In genomic region chr7:46739378-46740234, GRCh38 we compare ENCODE assay signal across 32 cellular contexts.
"Had no signal": no experiment of that assay in that cellular context is flagged by ENCODE, and none has a peak within 500 bp of the region (broad histone marks: within the 10 kb centered on the region; RNA-seq: fewer than 3 reads in every experiment).

No MANE protein-coding gene starts in this region.

- H3K4me1 Mint-ChIP-seq: activated CD4-positive, alpha-beta T cell treated with anti-CD3 and anti-CD28 coated beads, Interleukin-2, amount 10 ng/mL, durations not matched to agents 24 days and 14 days; activated naive CD4-positive, alpha-beta T cell treated with anti-CD3 and anti-CD28 coated beads, Interleukin-2, amount 50 U/mL, for 24 hours; activated naive CD8-positive, alpha-beta T cell treated with anti-CD3 and anti-CD28 coated beads, Interleukin-2, amount 50 U/mL, for 24 hours; endodermal cell; immature natural killer cell had no signal

- H3K27me3 Mint-ChIP-seq: activated CD4-positive, alpha-beta memory T cell treated with anti-CD3 and anti-CD28 coated beads for 36 hours; activated CD4-positive, alpha-beta T cell treated with anti-CD3 and anti-CD28 coated beads, Interleukin-2, amount 10 ng/mL, durations not matched to agents 24 days and 14 days; activated naive CD4-positive, alpha-beta T cell treated with anti-CD3 and anti-CD28 coated beads, Interleukin-2, amount 50 U/mL, for 24 hours; activated naive CD8-positive, alpha-beta T cell treated with anti-CD3 and anti-CD28 coated beads, Interleukin-2, amount 50 U/mL, for 24 hours had no signal

- H3K9me3 Mint-ChIP-seq: endodermal cell; T-helper 1 cell treated with Interleukin-12 subunit alpha and Interleukin-12 subunit beta and Interleukin-4 antibody, amounts not matched to agents 30 μg/mL and 1 μg/mL, for 36 hours had no signal

- H3K27ac Mint-ChIP-seq: activated CD4-positive, alpha-beta memory T cell treated with anti-CD3 and anti-CD28 coated beads for 36 hours; activated CD4-positive, alpha-beta T cell treated with anti-CD3 and anti-CD28 coated beads, Interleukin-2, amount 10 ng/mL, durations not matched to agents 24 days and 14 days; activated naive CD4-positive, alpha-beta T cell treated with anti-CD3 and anti-CD28 coated beads, Interleukin-2, amount 50 U/mL, for 24 hours; activated naive CD8-positive, alpha-beta T cell treated with anti-CD3 and anti-CD28 coated beads, Interleukin-2, amount 50 U/mL, for 24 hours; endodermal cell; immature natural killer cell; T-helper 1 cell treated with Interleukin-12 subunit alpha and Interleukin-12 subunit beta and Interleukin-4 antibody, amounts not matched to agents 30 μg/mL and 1 μg/mL, for 36 hours had no signal

- FAIRE-seq: TTC549 had no signal

- H3K4me2 ChIP-seq: SK-N-SH had no signal

- H3K9ac ChIP-seq: SK-N-SH had no signal

- H3K36me3 Mint-ChIP-seq: activated CD4-positive, alpha-beta memory T cell treated with anti-CD3 and anti-CD28 coated beads for 36 hours; activated naive CD4-positive, alpha-beta T cell treated with anti-CD3 and anti-CD28 coated beads, Interleukin-2, amount 50 U/mL, for 24 hours; immature natural killer cell had no signal

- H3K36me3 ChIP-seq: esophagus squamous epithelium, pancreas, prostate gland, spleen, upper lobe of left lung, vagina, WERI-Rb-1 had no signal

- H3K4me3 Mint-ChIP-seq: activated CD4-positive, alpha-beta memory T cell treated with anti-CD3 and anti-CD28 coated beads for 36 hours; activated CD4-positive, alpha-beta T cell treated with anti-CD3 and anti-CD28 coated beads, Interleukin-2, amount 10 ng/mL, durations not matched to agents 24 days and 14 days; activated naive CD4-positive, alpha-beta T cell treated with anti-CD3 and anti-CD28 coated beads, Interleukin-2, amount 50 U/mL, for 24 hours; activated naive CD8-positive, alpha-beta T cell treated with anti-CD3 and anti-CD28 coated beads, Interleukin-2, amount 50 U/mL, for 24 hours; endodermal cell; immature natural killer cell; T-helper 1 cell treated with Interleukin-12 subunit alpha and Interleukin-12 subunit beta and Interleukin-4 antibody, amounts not matched to agents 30 μg/mL and 1 μg/mL, for 36 hours had no signal

- H3K27ac ChIP-seq: pancreas, prostate gland, spleen, upper lobe of left lung, vagina, WERI-Rb-1 had no signal

- H3K4me1 ChIP-seq: esophagus squamous epithelium, prostate gland, spleen, upper lobe of left lung, vagina had no signal

- ATAC-seq: activated naive CD8-positive, alpha-beta T cell treated with anti-CD3 and anti-CD28 coated beads, Interleukin-2, amount 50 U/mL, for 24 hours; left lobe of liver; mucosa of descending colon; pancreas; stimulated activated naive CD8-positive, alpha-beta T cell treated with anti-CD3 and anti-CD28 coated beads, Interleukin-15, Interleukin-2, amounts not matched to agents 100 U/mL and 50 U/mL, for 24 hours had no signal

- H3K9me3 ChIP-seq: esophagus squamous epithelium, mucosa of descending colon, pancreas, prostate gland, SK-N-SH, upper lobe of left lung, vagina had no signal

- DNase-seq: activated CD4-positive, alpha-beta memory T cell treated with anti-CD3 and anti-CD28 coated beads for 36 hours; activated CD4-positive, alpha-beta T cell treated with anti-CD3 and anti-CD28 coated beads, Interleukin-2, amount 10 ng/mL, durations not matched to agents 24 days and 14 days; activated CD4-positive, CD25-positive, alpha-beta regulatory T cell treated with anti-CD3 and anti-CD28 coated beads, Interleukin-2, amount 50 U/mL, for 72 hours; activated CD8-positive, alpha-beta memory T cell treated with anti-CD3 and anti-CD28 coated beads, Interleukin-2, amount 50 U/mL, for 4 hours; activated naive CD8-positive, alpha-beta T cell treated with anti-CD3 and anti-CD28 coated beads, Interleukin-2, amount 50 U/mL, for 24 hours; activated T-cell treated with anti-CD3 and anti-CD28 coated beads, Interleukin-2, amount 50 U/mL, for 1 hour; amygdala; central memory CD4-positive, alpha-beta T cell; endodermal cell; esophagus squamous epithelium; foreskin melanocyte; glutamatergic neuron; hypothalamus; immature natural killer cell; mesendoderm; mucosa of descending colon; pancreas; retina; SK-N-SH; spleen; stimulated activated naive CD8-positive, alpha-beta T cell treated with anti-CD3 and anti-CD28 coated beads, Interleukin-15, Interleukin-2, amounts not matched to agents 100 U/mL and 50 U/mL, for 24 hours; SW 1271; T-helper 9 cell; upper lobe of left lung; WERI-Rb-1 had no signal

- H3K4me3 ChIP-seq: esophagus squamous epithelium, lung, mucosa of descending colon, pancreas, prostate gland, spleen, upper lobe of left lung, vagina had no signal

- H3K27me3 ChIP-seq: esophagus squamous epithelium, pancreas, spleen, upper lobe of left lung, vagina had no signal
